Comparison of ENCODE assay signal across 2 cellular contexts in the genomic region with DNA sequence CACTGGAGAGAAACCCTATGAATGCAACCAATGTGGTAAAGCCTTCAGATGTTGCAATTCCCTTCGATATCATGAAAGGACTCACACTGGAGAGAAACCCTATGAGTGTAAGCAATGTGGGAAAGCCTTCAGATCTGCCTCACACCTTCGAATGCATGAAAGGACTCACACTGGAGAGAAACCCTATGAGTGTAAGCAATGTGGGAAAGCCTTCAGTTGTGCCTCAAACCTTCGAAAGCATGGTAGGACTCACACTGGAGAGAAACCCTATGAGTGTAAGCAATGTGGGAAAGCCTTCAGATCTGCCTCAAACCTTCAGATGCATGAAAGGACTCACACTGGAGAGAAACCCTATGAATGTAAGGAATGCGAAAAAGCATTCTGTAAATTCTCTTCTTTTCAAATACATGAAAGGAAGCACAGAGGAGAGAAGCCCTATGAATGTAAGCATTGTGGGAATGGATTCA.
A peak's percentile ranks its signal among the peaks of the same experiment; 100 is the strongest.
TF ChIP-seq lines count a peak whose summit lies in the region.

No MANE protein-coding gene starts in this region.

TF ChIP-seq in HCT116, 20 proteins besides CTCF, POLR2A, EP300 and RAD21:
- TF ChIP-seq ZNF274 (IDR thresholded peaks at IDR 0.05; ENCODE audit: low read depth, low read length) = peak; percentile 54; the same call in 1 of the 2 replicates

TF ChIP-seq in GM12878, 131 proteins besides CTCF, POLR2A, EP300 and RAD21:
- TF ChIP-seq KLF5 (IDR thresholded peaks at IDR 0.05; ENCODE audit: partially characterized antibody) (peak; percentile 82), ZNF217 (IDR thresholded peaks at IDR 0.05) (0 out of 2 replicates have a peak, but pooled peaks have one; percentile 8), CBX5 (IDR thresholded peaks at IDR 0.05; ENCODE audit: low read depth) (0 out of 2 replicates have a peak, but pooled peaks have one; percentile 43)
- TF ChIP-seq, protein P1, sequence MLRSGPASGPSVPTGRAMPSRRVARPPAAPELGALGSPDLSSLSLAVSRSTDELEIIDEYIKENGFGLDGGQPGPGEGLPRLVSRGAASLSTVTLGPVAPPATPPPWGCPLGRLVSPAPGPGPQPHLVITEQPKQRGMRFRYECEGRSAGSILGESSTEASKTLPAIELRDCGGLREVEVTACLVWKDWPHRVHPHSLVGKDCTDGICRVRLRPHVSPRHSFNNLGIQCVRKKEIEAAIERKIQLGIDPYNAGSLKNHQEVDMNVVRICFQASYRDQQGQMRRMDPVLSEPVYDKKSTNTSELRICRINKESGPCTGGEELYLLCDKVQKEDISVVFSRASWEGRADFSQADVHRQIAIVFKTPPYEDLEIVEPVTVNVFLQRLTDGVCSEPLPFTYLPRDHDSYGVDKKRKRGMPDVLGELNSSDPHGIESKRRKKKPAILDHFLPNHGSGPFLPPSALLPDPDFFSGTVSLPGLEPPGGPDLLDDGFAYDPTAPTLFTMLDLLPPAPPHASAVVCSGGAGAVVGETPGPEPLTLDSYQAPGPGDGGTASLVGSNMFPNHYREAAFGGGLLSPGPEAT (IDR thresholded peaks at IDR 0.05; ENCODE audit: low read depth) = 0 out of 2 replicates have a peak, but pooled peaks have one; percentile 5
